22 cellular contexts compared by ENCODE assay signal in the genomic region with DNA sequence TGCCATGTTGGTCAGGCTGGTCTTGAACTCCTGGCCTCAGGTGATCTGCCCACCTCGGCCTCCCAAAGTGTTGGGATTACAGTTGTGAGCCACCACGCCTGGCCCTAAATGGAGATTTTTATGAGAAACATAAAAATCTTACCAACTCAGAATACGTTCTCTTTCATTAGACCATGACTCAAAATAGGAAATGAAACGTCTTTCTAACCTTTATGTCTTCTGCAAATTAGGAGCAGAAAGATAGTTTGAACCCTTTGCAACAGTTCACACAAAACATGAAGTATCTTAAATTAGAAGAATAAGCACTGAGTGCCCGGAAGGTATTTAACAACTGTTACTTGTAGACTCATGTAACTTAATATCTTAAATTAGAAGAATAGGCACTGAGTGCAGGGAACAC. TPM values are rescaled to one million over a fixed set of nuclear protein-coding genes. Genes with fewer than 3 reads are reported as not detected.
DNase-seq lines count a peak whose midpoint lies in the region; ATAC-seq and TF ChIP-seq lines count a peak whose summit lies in the region.
"Had no signal": no experiment of that assay in that cellular context is flagged by ENCODE, and none has a peak within 500 bp of the region (broad histone marks: within the 10 kb centered on the region; RNA-seq: fewer than 3 reads in every experiment).

No MANE protein-coding gene starts in this region.

- TF ChIP-seq CTCF in GM12865 (IDR thresholded peaks at IDR 0.05; ENCODE audit: insufficient read depth, low read depth, low read length, missing control alignments): no peak

- peak; percentile 55 for ATAC-seq in GM18858 (IDR thresholded peaks at IDR 0.05; ENCODE audit: unreplicated experiment)
- peak; percentile 50 for ATAC-seq in HG03095 (IDR thresholded peaks at IDR 0.05; ENCODE audit: unreplicated experiment)
- no peak for ATAC-seq in HG03521 (IDR thresholded peaks at IDR 0.05; ENCODE audit: unreplicated experiment)
- ATAC-seq: T-cell had no signal

- DNase-seq in GM12865 (ENCODE audit: low read depth): peak; percentile 17
- DNase-seq in myocyte (ENCODE audit: low read depth): peak; percentile 44
- DNase-seq in ecto neural progenitor cell (ENCODE audit: low spot score): no peak
- DNase-seq in stimulated activated CD8-positive, alpha-beta memory T cell treated with anti-CD3 and anti-CD28 coated beads, Interleukin-4, amount 100 ng/mL, for 48 hours: no peak
- DNase-seq in SKM-1 treated with dmso at 0.1 percent for 144 hours (lab: John Stamatoyannopoulos, UW; ENCODE audit: unreplicated experiment): no peak
- DNase-seq: AML-193; CD4-positive, alpha-beta memory T cell; DMS79 treated with DMSO at 0.1 percent for 48 hours; GDM1; GM23248; IMR-90; NCI-H1092 treated with DMSO at 0.1 percent for 48 hours; NCI-H1694; NCI-H2107; NCI-H345; NCI-H526 treated with DMSO at 0.1 percent for 48 hours; PC-9; T-cell; T1000 had no signal

- no peak overlapping the region for H3K4me3 ChIP-seq in GM12865 (ENCODE audit: low read depth, low read length)
- H3K4me3 ChIP-seq: GM23248, PC-9 had no signal

RNA-seq across cellular contexts. Expression of a gene that starts 48.3 kb away (rescaled TPM):
- 25.2 and 40.0 TPM in 2 replicates for total RNA-seq in myocyte
- 12.7 TPM for polyA plus RNA-seq in myocyte (2012)

Comparison
In these comparisons a context has a peak if more than half of its experiments do, and no peak if none do; other contexts are left out.
1. DNase-seq: peak in GM12865 (single experiment) and myocyte (single experiment); none in ecto neural progenitor cell (single experiment), stimulated activated CD8-positive, alpha-beta memory T cell treated with anti-CD3 and anti-CD28 coated beads, Interleukin-4, amount 100 ng/mL, for 48 hours (single experiment) and SKM-1 treated with dmso at 0.1 percent for 144 hours (single experiment).